Comparison of ENCODE assay signal across 9 cellular contexts in the genomic region with DNA sequence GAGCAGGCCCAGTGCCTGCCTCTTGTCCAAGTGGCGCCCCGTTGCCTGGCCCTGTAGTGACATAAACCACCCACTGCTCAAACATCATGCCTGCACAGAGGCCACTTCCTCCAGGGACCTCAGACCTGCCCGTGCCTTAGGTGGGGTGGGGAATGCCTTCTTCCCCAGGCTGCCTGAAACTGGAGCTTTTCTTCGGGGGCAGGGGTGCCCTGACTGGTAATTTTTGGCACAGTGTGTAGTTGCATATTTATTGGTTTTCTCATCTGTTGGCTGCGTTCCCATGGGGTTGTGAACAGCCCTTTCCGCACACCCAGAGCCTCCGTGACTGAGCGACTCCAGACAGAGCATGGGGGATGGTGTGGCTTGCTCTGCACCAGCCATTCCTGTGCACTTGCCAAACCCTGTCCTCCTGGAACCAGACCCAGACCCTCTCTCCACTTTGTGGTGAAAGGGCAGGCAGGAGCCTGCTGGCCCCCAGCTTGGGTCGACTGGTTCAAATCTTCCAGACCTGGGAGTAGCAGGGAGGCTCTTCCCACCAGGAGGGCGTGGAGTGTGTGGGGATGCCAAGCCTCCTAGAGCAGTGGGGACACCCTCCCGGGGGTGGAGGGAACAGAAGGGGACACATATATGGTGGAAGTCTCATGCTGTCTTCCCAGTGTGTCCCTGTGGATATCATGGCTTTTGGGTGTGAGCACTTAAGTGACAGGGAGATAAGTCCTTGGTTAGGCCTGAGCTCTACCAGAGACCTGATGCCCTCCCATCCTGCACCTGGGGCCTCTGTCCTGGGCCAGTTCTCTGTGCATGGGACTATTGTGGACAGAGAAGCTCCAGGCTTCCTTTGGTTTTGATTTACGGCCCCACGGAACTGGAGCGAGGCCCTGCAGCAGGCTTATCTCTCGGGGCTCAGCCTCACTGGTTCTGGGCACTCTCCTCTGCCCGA. TPM values are rescaled to one million over a fixed set of nuclear protein-coding genes. Genes with fewer than 3 reads are reported as not detected.
DNase-seq lines count a peak whose midpoint lies in the region; ATAC-seq and TF ChIP-seq lines count a peak whose summit lies in the region.
"Had no signal": no experiment of that assay in that cellular context is flagged by ENCODE, and none has a peak within 500 bp of the region (broad histone marks: within the 10 kb centered on the region; RNA-seq: fewer than 3 reads in every experiment).

No MANE protein-coding gene starts in this region.

- H3K4me1 ChIP-seq in mucosa of descending colon (ENCODE audit: low read depth) (peaks cover 58% of the 10 kb centered on the region), MM.1S (ENCODE audit: low read length) (no peaks in the 10 kb centered on the region)

- ATAC-seq in mucosa of descending colon, result peak; percentile 58
- no peak for ATAC-seq in HG02840 (IDR thresholded peaks at IDR 0.05; ENCODE audit: low FRiP score, unreplicated experiment)

- no peaks in the 10 kb centered on the region for H3K9me3 Mint-ChIP-seq in chondrocyte (ENCODE audit: low read depth)
- H3K9me3 Mint-ChIP-seq in nephron progenitor cell, result no peaks in the 10 kb centered on the region
- H3K9me3 Mint-ChIP-seq: T-helper 1 cell treated with Interleukin-12 subunit alpha and Interleukin-12 subunit beta and Interleukin-4 antibody, amounts not matched to agents 30 μg/mL and 1 μg/mL, for 36 hours had no signal

- H3K4me2 ChIP-seq in MM.1S (ENCODE audit: low read depth, low read length), result no peak overlapping the region

- H3K36me3 Mint-ChIP-seq in chondrocyte (ENCODE audit: low read depth) (no peaks in the 10 kb centered on the region), nephron progenitor cell (ENCODE audit: low read depth) (no peaks in the 10 kb centered on the region)

- H3K9me3 ChIP-seq in mucosa of descending colon (no peaks in the 10 kb centered on the region), MM.1S (replicated peaks; ENCODE audit: insufficient read depth, low read length) (no peaks in the 10 kb centered on the region)

- no peak for TF ChIP-seq CTCF in chondrocyte (IDR thresholded peaks at IDR 0.05)
- no peak for TF ChIP-seq CTCF in mucosa of descending colon (IDR thresholded peaks at IDR 0.05)
- no peak for TF ChIP-seq CTCF in MM.1S (IDR thresholded peaks at IDR 0.05; ENCODE audit: low read length)
- no peak for TF ChIP-seq CTCF in nephron progenitor cell (IDR thresholded peaks at IDR 0.05)

- H3K9me2 ChIP-seq in MM.1S (replicated peaks; ENCODE audit: insufficient read depth, low read length), result no peaks in the 10 kb centered on the region

- H3K27me3 Mint-ChIP-seq in chondrocyte (ENCODE audit: low read depth) (peaks cover 2% of the 10 kb centered on the region), nephron progenitor cell (ENCODE audit: low read depth, poor library complexity) (no peaks in the 10 kb centered on the region)

- no peaks in the 10 kb centered on the region for H3F3A ChIP-seq in MM.1S (ENCODE audit: insufficient read depth, low read length)

- no peaks in the 10 kb centered on the region for H4K20me1 ChIP-seq in MM.1S (ENCODE audit: insufficient read depth, low read length)

- H3K36me3 ChIP-seq in mucosa of descending colon (ENCODE audit: low read depth) (no peaks in the 10 kb centered on the region), MM.1S (replicated peaks; ENCODE audit: insufficient read depth, low read length) (no peaks in the 10 kb centered on the region)

- intact Hi-C loops in mucosa of descending colon (cut with DNase I, micrococcal nuclease), result no loop called here

- H3K27ac Mint-ChIP-seq in chondrocyte (ENCODE audit: unreplicated experiment) (peak overlapping the region; percentile 77), nephron progenitor cell (no peak overlapping the region)
- H3K27ac Mint-ChIP-seq: T-helper 1 cell treated with Interleukin-12 subunit alpha and Interleukin-12 subunit beta and Interleukin-4 antibody, amounts not matched to agents 30 μg/mL and 1 μg/mL, for 36 hours had no signal

- no peak overlapping the region for H3K27ac ChIP-seq in MM.1S (ENCODE audit: low read length)

- H2AFZ ChIP-seq in MM.1S (ENCODE audit: low read length), result no peak overlapping the region

- no peak overlapping the region for H3K4me3 ChIP-seq in mucosa of descending colon
- H3K4me3 ChIP-seq in MM.1S (ENCODE audit: low read length), result no peak overlapping the region

- peak; percentile 79 for DNase-seq in AG20443 (ENCODE audit: low spot score)
- DNase-seq in M059J (ENCODE audit: low read depth), result peak; percentile 96
- DNase-seq in chondrocyte (ENCODE audit: low spot score), result no peak
- DNase-seq in mucosa of descending colon, result peak; percentile 67 to 74 (median 73)
- DNase-seq in NCI-H510A treated with DMSO at 0.1 percent for 48 hours (lab: John Stamatoyannopoulos, UW), result no peak
- no peak for DNase-seq in MM.1S
- no peak for DNase-seq in nephron progenitor cell

- H3K9ac ChIP-seq in MM.1S (ENCODE audit: low read length), result no peak overlapping the region

- peaks cover 22% of the 10 kb centered on the region for H3K4me1 Mint-ChIP-seq in chondrocyte (ENCODE audit: low read depth)
- H3K4me1 Mint-ChIP-seq in nephron progenitor cell, result peaks cover 24% of the 10 kb centered on the region

- H3K27me3 ChIP-seq in MM.1S (replicated peaks; ENCODE audit: insufficient read depth, low read length), result no peaks in the 10 kb centered on the region

- peak overlapping the region; percentile 16 for H3K4me3 Mint-ChIP-seq in chondrocyte (ENCODE audit: unreplicated experiment)
- no peak overlapping the region for H3K4me3 Mint-ChIP-seq in nephron progenitor cell
- H3K4me3 Mint-ChIP-seq: T-helper 1 cell treated with Interleukin-12 subunit alpha and Interleukin-12 subunit beta and Interleukin-4 antibody, amounts not matched to agents 30 μg/mL and 1 μg/mL, for 36 hours had no signal

- H3K79me2 ChIP-seq in MM.1S (ENCODE audit: low read length), result no peaks in the 10 kb centered on the region

RNA-seq across cellular contexts. Expression of a gene that starts 39.6 kb away (rescaled TPM):
- 0.02 TPM in 1 of 2 replicates, not detected in the other for total RNA-seq in M059J (2014; rRNA removed; shearing (Covaris generic))
- total RNA-seq in chondrocyte (0.44 to 3.3 TPM (median 2.3 TPM) in 3 replicates), mucosa of descending colon (100 to 1,000 TPM; 175 to 276 (median 201) TPM)

Comparison
In these comparisons a context has a peak if more than half of its experiments do, and no peak if none do; other contexts are left out.
1. DNase-seq: peak in AG20443 (single experiment), M059J (single experiment) and mucosa of descending colon (3 of 3); none in chondrocyte (single experiment), NCI-H510A treated with DMSO at 0.1 percent for 48 hours (single experiment), MM.1S (single experiment) and nephron progenitor cell (single experiment).
2. RNA of a gene that starts 39.6 kb away (total RNA-seq): 175 to 276 TPM in mucosa of descending colon; 0.44 to 3.3 TPM in chondrocyte and 0.02 TPM in M059J; every median in the first group is over 10 times any median in the second.